In genomic region chr3:50263443-50264388, GRCh38 we compare ENCODE assay signal across 10 cellular contexts. TPM values are rescaled to one million over a fixed set of nuclear protein-coding genes. Genes with fewer than 3 reads are reported as not detected.
DNase-seq lines count a peak whose midpoint lies in the region; TF ChIP-seq lines count a peak whose summit lies in the region.
"Had no signal": no experiment of that assay in that cellular context is flagged by ENCODE, and none has a peak within 500 bp of the region (broad histone marks: within the 10 kb centered on the region; RNA-seq: fewer than 3 reads in every experiment).

No MANE protein-coding gene starts in this region.

- no peaks in the 10 kb centered on the region for H3K27me3 ChIP-seq in muscle layer of colon (ENCODE audit: control insufficient read depth in 1 of 2, insufficient read depth in 2 of 2, low read length in 2 of 2)
- H3K27me3 ChIP-seq in thyroid gland, result no peaks in the 10 kb centered on the region

- H3K36me3 ChIP-seq in muscle layer of colon (ENCODE audit: insufficient read depth, low read length) (no peaks in the 10 kb centered on the region), thyroid gland (no peaks in the 10 kb centered on the region)

- intact Hi-C loops in thyroid gland (cut with DNase I), result no loop called here

- H3K4me3 ChIP-seq in muscle layer of colon (ENCODE audit: low read depth in 1 of 2, low read length in 2 of 2) (no peak overlapping the region), thyroid gland (replicated peaks in 1 of 3) (no peak overlapping the region)

- peak overlapping the region; percentile 9 for H3K9ac ChIP-seq in muscle layer of colon (ENCODE audit: low read length)
- H3K9ac ChIP-seq: KMS-11 had no signal

- H3K4me1 ChIP-seq in muscle layer of colon (ENCODE audit: insufficient read depth, low read length), result peaks cover 58% of the 10 kb centered on the region
- peaks cover 68 to 73% of the 10 kb centered on the region in 2 donors for H3K4me1 ChIP-seq in thyroid gland

- no peak for TF ChIP-seq CTCF in thyroid gland (IDR thresholded peaks at IDR 0.05)

- 64 to 72% methylated on average over 6 of the region's 6 CpGs for WGBS in thyroid gland, 2 donors

- H3K27ac ChIP-seq in cingulate gyrus (ENCODE audit: low read depth, low read length) (peak overlapping the region; percentile 100), muscle layer of colon (ENCODE audit: low read depth, low read length) (peak overlapping the region; percentile 77), thyroid gland (peak overlapping the region; percentile 87 to 92 (median 91))
- H3K27ac ChIP-seq: KMS-11 had no signal

- no peak for TF ChIP-seq POLR2A in thyroid gland (IDR thresholded peaks at IDR 0.05)

- H3K9me3 ChIP-seq in muscle layer of colon (ENCODE audit: low read length), result no peaks in the 10 kb centered on the region
- no peaks in the 10 kb centered on the region for H3K9me3 ChIP-seq in thyroid gland

- peak; percentile 58 for DNase-seq in M059J (ENCODE audit: low read depth)
- DNase-seq in thyroid gland, result no peak
- DNase-seq in stimulated activated naive CD4-positive, alpha-beta T cell (lab: John Stamatoyannopoulos, UW), result no peak
- no peak for DNase-seq in A172 (ENCODE audit: low spot score)
- no peak for DNase-seq in RPMI8226
- DNase-seq: NCI-H524 had no signal

RNA-seq across cellular contexts. Expression of gene SEMA3B, which starts 5.2 kb away (rescaled TPM):
- 12.0 and 22.5 TPM in 2 replicates for total RNA-seq in M059J (2014; rRNA removed; shearing (Covaris generic))
- total RNA-seq in thyroid gland, result 10 to 100 TPM; 21.0 to 31.0 (median 26.5) TPM
- total RNA-seq in A172 (2014; rRNA removed; shearing (Covaris generic)), result 22.9 and 26.3 TPM in 2 replicates

RNA-seq across cellular contexts. Expression of gene LSMEM2, which starts 15.2 kb away (rescaled TPM):
- total RNA-seq in M059J (2014; rRNA removed; shearing (Covaris generic)), result not detected in 2 replicates
- not detected for total RNA-seq in thyroid gland
- total RNA-seq in A172 (2014; rRNA removed; shearing (Covaris generic)), result not detected in 2 replicates
- total RNA-seq: left colon had no signal

RNA-seq across cellular contexts. Expression of gene GNAI2, which starts 27.7 kb away (rescaled TPM):
- total RNA-seq in M059J (2014; rRNA removed; shearing (Covaris generic)), result 232 and 259 TPM in 2 replicates
- 100 to 1,000 TPM; 111 to 171 (median 142) TPM for total RNA-seq in thyroid gland
- total RNA-seq in A172 (2014; rRNA removed; shearing (Covaris generic)), result 247 and 283 TPM in 2 replicates

RNA-seq across cellular contexts. Expression of gene IFRD2, which starts 28.5 kb away (rescaled TPM):
- 49.3 and 50.4 TPM in 2 replicates for total RNA-seq in M059J (2014; rRNA removed; shearing (Covaris generic))
- 10 to 100 TPM; 63.9 to 96.5 (median 88.4) TPM for total RNA-seq in thyroid gland
- 120 and 129 TPM in 2 replicates for total RNA-seq in A172 (2014; rRNA removed; shearing (Covaris generic))

RNA-seq across cellular contexts. Expression of gene HYAL3, which starts 35.5 kb away (rescaled TPM):
- total RNA-seq in M059J (2014; rRNA removed; shearing (Covaris generic)), result 1.6 and 3.0 TPM in 2 replicates
- 1 to 10 TPM; 2.7 to 6.7 (median 3.8) TPM for total RNA-seq in thyroid gland
- total RNA-seq in A172 (2014; rRNA removed; shearing (Covaris generic)), result 7.5 and 9.7 TPM in 2 replicates
